In genomic region chr9:80090317-80090716, GRCh38 we compare ENCODE assay signal across 25 cellular contexts.
"Had no signal": no experiment of that assay in that cellular context is flagged by ENCODE, and none has a peak within 500 bp of the region (broad histone marks: within the 10 kb centered on the region; RNA-seq: fewer than 3 reads in every experiment).

No MANE protein-coding gene starts in this region.

- H3K4me1 Mint-ChIP-seq: mesothelial cell of epicardium, neural progenitor cell had no signal

- H3K9me3 Mint-ChIP-seq: effector memory CD8-positive, alpha-beta T cell; mesothelial cell of epicardium; natural killer cell treated with Interleukin-12 subunit alpha and Interleukin-12 subunit beta and Interleukin-15 and Interleukin-18, amount 100 ng/mL, for 72 hours; stimulated activated naive CD8-positive, alpha-beta T cell treated with anti-CD3 and anti-CD28 coated beads, Interleukin-15, amount 100 ng/mL, for 72 hours had no signal

- H3K27ac Mint-ChIP-seq: effector memory CD8-positive, alpha-beta T cell; mesothelial cell of epicardium; natural killer cell treated with Interleukin-12 subunit alpha and Interleukin-12 subunit beta and Interleukin-15 and Interleukin-18, amount 100 ng/mL, for 72 hours; neural progenitor cell; progenitor cell of endocrine pancreas; stimulated activated naive CD8-positive, alpha-beta T cell treated with anti-CD3 and anti-CD28 coated beads, Interleukin-15, amount 100 ng/mL, for 72 hours had no signal

- H3K36me3 Mint-ChIP-seq: mesothelial cell of epicardium; naive B cell; natural killer cell treated with Interleukin-12 subunit alpha and Interleukin-12 subunit beta and Interleukin-15 and Interleukin-18, amount 100 ng/mL, for 72 hours; neural progenitor cell had no signal

- H3K27me3 Mint-ChIP-seq: naive B cell had no signal

- ATAC-seq: effector memory CD8-positive, alpha-beta T cell; heart right ventricle; left cardiac atrium; left lung; mucosa of descending colon; natural killer cell treated with Interleukin-12 subunit alpha and Interleukin-12 subunit beta and Interleukin-15 and Interleukin-18, amount 100 ng/mL, for 72 hours; sciatic nerve; stimulated activated naive CD8-positive, alpha-beta T cell treated with anti-CD3 and anti-CD28 coated beads, Interleukin-15, amount 100 ng/mL, for 72 hours had no signal

- DNase-seq: dermis blood vessel endothelial cell; effector memory CD8-positive, alpha-beta T cell; erythroblast; esophagus squamous epithelium; foreskin melanocyte; glutamatergic neuron; heart right ventricle; hippocampal formation; left cardiac atrium; left lung; mesenchymal stem cell; mucosa of descending colon; naive B cell; stimulated activated CD4-positive, alpha-beta T cell treated with anti-CD3 and anti-CD28 coated beads, Interleukin-12 subunit alpha, Interleukin-12 subunit beta, amount 100 ng/mL, for 4 hours; stimulated activated CD4-positive, alpha-beta T cell treated with anti-CD3 and anti-CD28 coated beads, Interleukin-1b, Interleukin-23, amount 100 ng/mL, for 48 hours; stimulated activated CD4-positive, alpha-beta T cell treated with anti-CD3 and anti-CD28 coated beads, Interleukin-4, amount 100 ng/mL, for 1 hour; stimulated activated CD8-positive, alpha-beta memory T cell treated with anti-CD3 and anti-CD28 coated beads, Interleukin-4, amount 100 ng/mL, for 48 hours; stimulated activated naive CD4-positive, alpha-beta T cell; stimulated activated naive CD8-positive, alpha-beta T cell treated with anti-CD3 and anti-CD28 coated beads, Interleukin-15, amount 100 ng/mL, for 72 hours; transverse colon had no signal

- H3K4me3 Mint-ChIP-seq: effector memory CD8-positive, alpha-beta T cell; mesothelial cell of epicardium; naive B cell; natural killer cell treated with Interleukin-12 subunit alpha and Interleukin-12 subunit beta and Interleukin-15 and Interleukin-18, amount 100 ng/mL, for 72 hours; neural progenitor cell; stimulated activated naive CD8-positive, alpha-beta T cell treated with anti-CD3 and anti-CD28 coated beads, Interleukin-15, amount 100 ng/mL, for 72 hours had no signal
